Comparison of ENCODE assay signal across 20 cellular contexts in the genomic region with DNA sequence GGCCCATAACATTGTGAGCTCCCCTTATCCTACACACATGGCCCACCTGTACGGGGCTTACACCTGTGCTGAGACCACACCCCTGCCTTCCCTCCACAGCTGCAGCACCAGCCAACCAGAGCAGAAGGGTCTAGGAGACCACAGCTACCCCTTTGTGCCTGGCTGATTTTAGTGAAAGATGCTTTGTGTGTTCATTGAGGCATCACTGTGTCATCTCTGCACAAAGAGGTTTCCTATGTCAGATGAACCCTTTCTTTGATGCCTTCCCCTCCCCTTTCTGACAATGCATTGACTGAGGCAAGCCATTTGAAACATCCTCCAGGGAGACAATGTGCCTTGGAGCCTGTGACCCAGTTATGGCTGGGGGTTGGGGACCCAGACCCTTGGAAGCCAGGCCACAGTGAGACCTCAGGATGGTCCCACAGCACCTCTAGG. TPM values are rescaled to one million over a fixed set of nuclear protein-coding genes. Genes with fewer than 3 reads are reported as not detected.
DNase-seq lines count a peak whose midpoint lies in the region; ATAC-seq and TF ChIP-seq lines count a peak whose summit lies in the region.
"Had no signal": no experiment of that assay in that cellular context is flagged by ENCODE, and none has a peak within 500 bp of the region (broad histone marks: within the 10 kb centered on the region; RNA-seq: fewer than 3 reads in every experiment).

No MANE protein-coding gene starts in this region.

- no peak for DNase-seq in AG04450 (ENCODE audit: low read depth, low spot score)
- peak in 40 of 56 donors; percentile 9 to 81 (median 48) for DNase-seq in amygdala (lab: John Stamatoyannopoulos, UW)
- DNase-seq in globus pallidus (ENCODE audit: low spot score): peak; percentile 95
- DNase-seq in neural crest cell (ENCODE audit: low read depth, low spot score): no peak
- DNase-seq in lower leg skin (ENCODE audit: low spot score in 2 of 2): no peak
- DNase-seq in endodermal cell: no peak
- DNase-seq: 8988T, DMS153, EL, Kasumi-1, MM.1S, NCI-H1092 treated with DMSO at 0.1 percent for 48 hours, NCI-H2107, NCI-H345, NCI-H526 treated with DMSO at 0.1 percent for 48 hours, SHP77 had no signal

- H3K27ac ChIP-seq in AG04450 (ENCODE audit: low read depth, low read length): peak overlapping the region; percentile 65
- no peak overlapping the region for H3K27ac ChIP-seq in endodermal cell (ENCODE audit: low read depth, low read length)

- no peak overlapping the region for H3K9ac ChIP-seq in endodermal cell (ENCODE audit: extremely low read depth, low read length, poor library complexity, severe bottlenecking)

- H3K27me3 Mint-ChIP-seq in neural crest cell (ENCODE audit: low read depth): no peaks in the 10 kb centered on the region
- H3K27me3 Mint-ChIP-seq in endodermal cell (ENCODE audit: insufficient read depth): peaks cover under 1% of the 10 kb centered on the region

- no peak for TF ChIP-seq POLR2A in lower leg skin (IDR thresholded peaks at IDR 0.05)

- intact Hi-C loops in lower leg skin (cut with DNase I; ENCODE audit: low total_unique reads): no loop called here

- H3K9me3 Mint-ChIP-seq in neural crest cell: no peaks in the 10 kb centered on the region
- peaks cover 11% of the 10 kb centered on the region for H3K9me3 Mint-ChIP-seq in endodermal cell

- H3K4me1 Mint-ChIP-seq in neural crest cell (peaks cover 39% of the 10 kb centered on the region), endodermal cell (peaks cover 9% of the 10 kb centered on the region)
- H3K4me1 Mint-ChIP-seq: CD14-positive monocyte had no signal

- TF ChIP-seq CTCF in AG04450 (IDR thresholded peaks at IDR 0.05; ENCODE audit: low read depth, low read length) (no peak), neural crest cell (conservative IDR thresholded peaks at IDR 0.05) (no peak), lower leg skin (IDR thresholded peaks at IDR 0.05) (no peak), endodermal cell (conservative IDR thresholded peaks at IDR 0.05) (no peak)

- WGBS in lower leg skin, 2 donors: 82 to 90% methylated on average over 1 of the region's 1 CpG
- 94 to 100% methylated on average over 1 of the region's 1 CpG for WGBS in endodermal cell (ENCODE audit: insufficient coverage in 1 of 2, insufficient read length in 1 of 2), 2 experiments

- H3K9me3 ChIP-seq in AG04450 (ENCODE audit: control insufficient read depth, insufficient read depth, low read length): peaks cover 4% of the 10 kb centered on the region; the same call in 1 of the 2 replicates
- H3K9me3 ChIP-seq in endodermal cell (ENCODE audit: control insufficient read depth, low read length): no peaks in the 10 kb centered on the region

- POLR2A ChIA-PET in AG04450 (lab: Yijun Ruan, JAX): interaction anchor here (0.6 to 2.3 kb wide), 2 partner anchors 18 to 170 kb away, joined by 3 to 8 read pairs; no protein-coding TSS in a partner anchor

- H3K27ac Mint-ChIP-seq in neural crest cell (ENCODE audit: unreplicated experiment) (peak overlapping the region; percentile 51), endodermal cell (no peak overlapping the region)
- H3K27ac Mint-ChIP-seq: CD14-positive monocyte had no signal

- H3K4me3 ChIP-seq in AG04450 (ENCODE audit: low read depth, low read length): no peak overlapping the region
- H3K4me3 ChIP-seq in lower leg skin (ENCODE audit: low read depth, poor library complexity, severe bottlenecking): no peak overlapping the region
- H3K4me3 ChIP-seq in endodermal cell (ENCODE audit: low read length): no peak overlapping the region

- H3K36me3 ChIP-seq in endodermal cell (ENCODE audit: control insufficient read depth, insufficient read depth, low read length): no peaks in the 10 kb centered on the region

- ATAC-seq in GM19324 (IDR thresholded peaks at IDR 0.05; ENCODE audit: low FRiP score, unreplicated experiment): no peak
- no peak for ATAC-seq in GM21529 (IDR thresholded peaks at IDR 0.05; ENCODE audit: unreplicated experiment)
- ATAC-seq: HepG2 had no signal

- H3K4me1 ChIP-seq in endodermal cell (ENCODE audit: control insufficient read depth, insufficient read depth, low read length): peaks cover 4% of the 10 kb centered on the region

- H3K27me3 ChIP-seq in AG04450 (ENCODE audit: control insufficient read depth, insufficient read depth, low read length) (no peaks in the 10 kb centered on the region), endodermal cell (ENCODE audit: control insufficient read depth, insufficient read depth, low read length, poor library complexity, severe bottlenecking) (no peaks in the 10 kb centered on the region)

- CTCF ChIA-PET in AG04450 (lab: Charles Lee): no interaction called here

- no peak overlapping the region for H3K4me3 Mint-ChIP-seq in neural crest cell
- H3K4me3 Mint-ChIP-seq in endodermal cell: no peak overlapping the region
- H3K4me3 Mint-ChIP-seq: CD14-positive monocyte had no signal

- H3K36me3 Mint-ChIP-seq in neural crest cell (ENCODE audit: low read depth): no peaks in the 10 kb centered on the region
- no peaks in the 10 kb centered on the region for H3K36me3 Mint-ChIP-seq in endodermal cell (ENCODE audit: low read depth)
- H3K36me3 Mint-ChIP-seq: CD14-positive monocyte had no signal

RNA-seq across cellular contexts. Expression of a gene that starts 54.9 kb away (rescaled TPM):
- 2.3 TPM in 2 replicates for polyA plus RNA-seq in AG04450 (2011; rRNA removed)
- 3.3 and 5.0 TPM in 2 replicates for polyA minus RNA-seq in AG04450 (2011; rRNA and poly(A)+ RNA removed)
- total RNA-seq in neural crest cell: 0.07 and 0.09 TPM in 2 replicates
- not detected for total RNA-seq in lower leg skin
- under 1 TPM; 0.29 to 0.42 TPM for total RNA-seq in endodermal cell
- polyA plus RNA-seq in endodermal cell (2013, experiment 1 of 2): 0.14 TPM
- polyA plus RNA-seq in endodermal cell (2013, experiment 2 of 2): 0.08 TPM
- total RNA-seq: HepG2 had no signal
- polyA plus RNA-seq: CD14-positive monocyte, HepG2 had no signal

Comparison
In these comparisons a context has a peak if more than half of its experiments do, and no peak if none do; other contexts are left out.
1. DNase-seq: peak in amygdala (40 of 56) and globus pallidus (single experiment); none in AG04450 (single experiment), neural crest cell (single experiment), lower leg skin (0 of 2) and endodermal cell (single experiment).